15 cellular contexts compared by ENCODE assay signal in the genomic region with DNA sequence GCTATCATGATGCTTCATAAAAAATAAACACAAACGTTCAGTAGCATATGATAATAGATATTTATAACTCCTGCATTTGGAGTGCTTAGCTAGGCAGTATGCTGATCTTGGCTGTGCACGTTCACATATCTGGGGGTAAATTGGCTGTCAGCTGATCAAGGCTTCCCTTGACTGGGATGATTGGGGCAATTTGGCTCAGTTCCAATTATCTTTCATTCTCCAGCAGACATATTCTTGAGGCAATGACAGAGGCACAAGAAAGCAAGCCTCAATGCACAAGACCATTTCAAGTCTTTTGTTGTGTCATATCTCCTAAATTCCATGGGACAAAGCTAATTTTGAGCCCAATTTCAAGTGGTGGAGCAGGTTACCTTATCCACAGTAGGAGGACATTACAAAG.
"Had no signal": no experiment of that assay in that cellular context is flagged by ENCODE, and none has a peak within 500 bp of the region (broad histone marks: within the 10 kb centered on the region; RNA-seq: fewer than 3 reads in every experiment).

No MANE protein-coding gene starts in this region.

- DNase-seq: foreskin keratinocyte; kidney; left cardiac atrium; left ventricle myocardium inferior; lower lobe of right lung; natural killer cell; occipital lobe; pancreas; right cardiac atrium; small intestine; stimulated activated CD4-positive, alpha-beta T cell treated with anti-CD3 and anti-CD28 coated beads, Interleukin-12 subunit alpha, Interleukin-12 subunit beta, amount 100 ng/mL, for 4 hours; stimulated activated naive CD4-positive, alpha-beta T cell; stomach; substantia nigra; transverse colon had no signal
